Comparison of ENCODE assay signal across 1 cellular context in the genomic region with DNA sequence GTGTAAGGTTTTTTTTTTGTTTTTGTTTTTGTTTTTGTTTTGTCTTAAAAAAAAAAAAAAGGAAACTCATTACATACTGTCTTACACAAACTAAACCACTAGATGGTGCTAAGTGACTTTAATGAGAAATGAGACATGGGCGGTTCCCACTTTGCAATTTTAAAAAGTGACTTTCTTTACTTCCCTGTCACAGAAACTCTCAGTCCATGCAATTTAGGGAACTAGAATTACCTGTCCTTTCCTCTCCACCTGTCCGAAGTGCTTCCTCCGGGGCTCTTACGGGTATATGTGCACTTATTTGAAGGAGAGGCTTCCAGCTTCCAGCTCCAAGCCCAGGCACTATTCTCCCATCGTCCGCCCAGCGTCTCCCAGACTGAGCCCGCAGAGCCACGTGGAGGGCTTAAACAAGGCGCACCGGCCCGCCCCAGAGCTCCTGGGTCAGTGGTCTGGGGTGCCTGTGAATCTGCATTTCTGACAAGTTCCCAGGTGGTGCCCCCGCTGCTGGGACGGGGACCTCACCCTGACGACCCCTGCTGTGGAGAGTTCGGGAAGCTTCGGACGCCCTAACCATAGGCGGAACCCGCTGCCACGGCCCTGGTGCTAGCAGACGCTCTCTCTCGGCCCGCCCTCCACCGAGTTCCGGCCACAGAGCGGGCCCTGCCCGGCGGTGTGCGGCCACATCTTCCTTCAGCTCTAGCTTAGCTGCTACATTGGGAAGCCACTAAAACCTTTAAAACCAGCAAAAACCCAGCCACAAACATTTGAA.
A peak's percentile ranks its signal among the peaks of the same experiment; 100 is the strongest.
TF ChIP-seq lines count a peak whose summit lies in the region.

No MANE protein-coding gene starts in this region.

TF ChIP-seq in SK-N-SH, 30 proteins besides CTCF, POLR2A, EP300 and RAD21 (continued from another document):
- TF ChIP-seq, protein P1, sequence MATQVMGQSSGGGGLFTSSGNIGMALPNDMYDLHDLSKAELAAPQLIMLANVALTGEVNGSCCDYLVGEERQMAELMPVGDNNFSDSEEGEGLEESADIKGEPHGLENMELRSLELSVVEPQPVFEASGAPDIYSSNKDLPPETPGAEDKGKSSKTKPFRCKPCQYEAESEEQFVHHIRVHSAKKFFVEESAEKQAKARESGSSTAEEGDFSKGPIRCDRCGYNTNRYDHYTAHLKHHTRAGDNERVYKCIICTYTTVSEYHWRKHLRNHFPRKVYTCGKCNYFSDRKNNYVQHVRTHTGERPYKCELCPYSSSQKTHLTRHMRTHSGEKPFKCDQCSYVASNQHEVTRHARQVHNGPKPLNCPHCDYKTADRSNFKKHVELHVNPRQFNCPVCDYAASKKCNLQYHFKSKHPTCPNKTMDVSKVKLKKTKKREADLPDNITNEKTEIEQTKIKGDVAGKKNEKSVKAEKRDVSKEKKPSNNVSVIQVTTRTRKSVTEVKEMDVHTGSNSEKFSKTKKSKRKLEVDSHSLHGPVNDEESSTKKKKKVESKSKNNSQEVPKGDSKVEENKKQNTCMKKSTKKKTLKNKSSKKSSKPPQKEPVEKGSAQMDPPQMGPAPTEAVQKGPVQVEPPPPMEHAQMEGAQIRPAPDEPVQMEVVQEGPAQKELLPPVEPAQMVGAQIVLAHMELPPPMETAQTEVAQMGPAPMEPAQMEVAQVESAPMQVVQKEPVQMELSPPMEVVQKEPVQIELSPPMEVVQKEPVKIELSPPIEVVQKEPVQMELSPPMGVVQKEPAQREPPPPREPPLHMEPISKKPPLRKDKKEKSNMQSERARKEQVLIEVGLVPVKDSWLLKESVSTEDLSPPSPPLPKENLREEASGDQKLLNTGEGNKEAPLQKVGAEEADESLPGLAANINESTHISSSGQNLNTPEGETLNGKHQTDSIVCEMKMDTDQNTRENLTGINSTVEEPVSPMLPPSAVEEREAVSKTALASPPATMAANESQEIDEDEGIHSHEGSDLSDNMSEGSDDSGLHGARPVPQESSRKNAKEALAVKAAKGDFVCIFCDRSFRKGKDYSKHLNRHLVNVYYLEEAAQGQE (IDR thresholded peaks at IDR 0.05; ENCODE audit: low read depth, low read length), result no peak
- TF ChIP-seq ELF1 (IDR thresholded peaks at IDR 0.05) (no peak), SIN3A (IDR thresholded peaks at IDR 0.05; ENCODE audit: borderline replicate concordance, low read depth, low read length) (no peak), YY1 (IDR thresholded peaks at IDR 0.05; ENCODE audit: low read depth) (no peak), FOXM1 (IDR thresholded peaks at IDR 0.05; ENCODE audit: low read depth) (no peak), MXI1 (IDR thresholded peaks at IDR 0.05; ENCODE audit: low read depth, low read length) (0 out of 2 replicates have a peak, but pooled peaks have one; percentile 24), GABPA (IDR thresholded peaks at IDR 0.05; ENCODE audit: low read depth) (no peak), NRF1 (IDR thresholded peaks at IDR 0.05; ENCODE audit: low read depth, low read length) (no peak)
- TF ChIP-seq, protein P2, sequence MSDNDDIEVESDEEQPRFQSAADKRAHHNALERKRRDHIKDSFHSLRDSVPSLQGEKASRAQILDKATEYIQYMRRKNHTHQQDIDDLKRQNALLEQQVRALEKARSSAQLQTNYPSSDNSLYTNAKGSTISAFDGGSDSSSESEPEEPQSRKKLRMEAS (IDR thresholded peaks at IDR 0.05; ENCODE audit: low read depth), result 0 out of 2 replicates have a peak, but pooled peaks have one; percentile 32
- TF ChIP-seq, protein P3, sequence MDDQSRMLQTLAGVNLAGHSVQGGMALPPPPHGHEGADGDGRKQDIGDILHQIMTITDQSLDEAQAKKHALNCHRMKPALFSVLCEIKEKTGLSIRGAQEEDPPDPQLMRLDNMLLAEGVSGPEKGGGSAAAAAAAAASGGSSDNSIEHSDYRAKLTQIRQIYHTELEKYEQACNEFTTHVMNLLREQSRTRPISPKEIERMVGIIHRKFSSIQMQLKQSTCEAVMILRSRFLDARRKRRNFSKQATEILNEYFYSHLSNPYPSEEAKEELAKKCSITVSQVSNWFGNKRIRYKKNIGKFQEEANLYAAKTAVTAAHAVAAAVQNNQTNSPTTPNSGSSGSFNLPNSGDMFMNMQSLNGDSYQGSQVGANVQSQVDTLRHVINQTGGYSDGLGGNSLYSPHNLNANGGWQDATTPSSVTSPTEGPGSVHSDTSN (IDR thresholded peaks at IDR 0.05), result peak; percentile 68
- TF ChIP-seq, protein P4, sequence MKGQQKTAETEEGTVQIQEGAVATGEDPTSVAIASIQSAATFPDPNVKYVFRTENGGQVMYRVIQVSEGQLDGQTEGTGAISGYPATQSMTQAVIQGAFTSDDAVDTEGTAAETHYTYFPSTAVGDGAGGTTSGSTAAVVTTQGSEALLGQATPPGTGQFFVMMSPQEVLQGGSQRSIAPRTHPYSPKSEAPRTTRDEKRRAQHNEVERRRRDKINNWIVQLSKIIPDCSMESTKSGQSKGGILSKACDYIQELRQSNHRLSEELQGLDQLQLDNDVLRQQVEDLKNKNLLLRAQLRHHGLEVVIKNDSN (IDR thresholded peaks at IDR 0.05; ENCODE audit: borderline replicate concordance, low read depth), result no peak
